8 cellular contexts compared by ENCODE assay signal in genomic region chr1:175023922-175024242, GRCh38. TPM values are rescaled to one million over a fixed set of nuclear protein-coding genes. Genes with fewer than 3 reads are reported as not detected.
DNase-seq lines count a peak whose midpoint lies in the region; ATAC-seq and TF ChIP-seq lines count a peak whose summit lies in the region.
"Not testable (repeated sequence)": the region's sequence is repeated elsewhere in the genome, so short reads cannot be mapped to it uniquely, and the experiment has no call there.

No MANE protein-coding gene starts in this region.

- H3K27ac ChIP-seq in body of pancreas: peak overlapping the region; percentile 62 to 88 (median 82)
- peak overlapping the region; percentile 92 for H3K27ac ChIP-seq in fibroblast of lung (ENCODE audit: insufficient read depth, low read length)
- H3K27ac ChIP-seq in lung (ENCODE audit: low read depth in 1 of 2, low read length in 1 of 2): peak overlapping the region; percentile 52 to 63
- peak overlapping the region; percentile 93 for H3K27ac ChIP-seq in psoas muscle
- peak overlapping the region; percentile 82 for H3K27ac ChIP-seq in upper lobe of right lung

- not testable (repeated sequence) for H3K9me3 ChIP-seq in body of pancreas; fibroblast of lung (ENCODE audit: control insufficient read depth, insufficient read depth, low read depth, low read length); lung (ENCODE audit: control insufficient read depth in 2 of 2, insufficient read depth in 1 of 2, low read length in 1 of 2); psoas muscle; upper lobe of right lung

- not testable (repeated sequence) for DNase-seq in GM12864 (ENCODE audit: low read depth); LNCaP clone FGC (ENCODE audit: low read depth); activated B cell treated with CpG ODN at 0.5 μM for 24 hours; body of pancreas; fibroblast of lung (ENCODE audit: low read depth in 2 of 2); lung (ENCODE audit: low spot score); psoas muscle; upper lobe of right lung

- not testable (repeated sequence) for ATAC-seq in activated B cell treated with CpG ODN at 0.5 μM for 24 hours (ENCODE audit: low read depth); body of pancreas; lung (ENCODE audit: insufficient read depth, low FRiP score); psoas muscle; upper lobe of right lung

- H2AFZ ChIP-seq in fibroblast of lung (ENCODE audit: low read length): peak overlapping the region; percentile 87

- TF ChIP-seq POLR2A in body of pancreas (IDR thresholded peaks at IDR 0.05): not testable (repeated sequence)

- CTCF ChIA-PET in activated B cell treated with CpG ODN at 0.5 μM for 24 hours (lab: Charles Lee): interaction anchor here (1.0 to 1.4 kb wide), 3 partner anchors 8 to 101 kb away, joined by 3 to 5 read pairs (median 4); no protein-coding TSS in a partner anchor

- peaks cover 28% of the 10 kb centered on the region for H3K79me2 ChIP-seq in fibroblast of lung (ENCODE audit: control insufficient read depth, insufficient read depth, low read length)

- 82 to 92% methylated on average over 2 of the region's 2 CpGs for WGBS in body of pancreas, 2 donors
- 96 to 98% methylated on average over 2 of the region's 2 CpGs for WGBS in lung, 2 donors
- WGBS in psoas muscle, 3 donors: 52 to 70% (median 68%) methylated on average over 2 of the region's 2 CpGs

- H3K36me3 Mint-ChIP-seq in activated B cell treated with CpG ODN at 0.5 μM for 24 hours (ENCODE audit: low read depth): peaks cover 24% of the 10 kb centered on the region

- intact Hi-C loops in activated B cell treated with CpG ODN at 0.5 μM for 24 hours (cut with micrococcal nuclease) (loop anchor here (1.0 to 10.0 kb wide), 6 partner anchors 25 to 1547 kb away; partner anchors contain the start of genes CACYBP, COP1, PRDX6 and RC3H1), psoas muscle (cut with DNase I) (loop anchor here (2.0 to 10.0 kb wide), 3 partner anchors 19 to 1191 kb away; partner anchors contain the start of gene KIAA0040 (in 1 of the 2))
- intact Hi-C loops in body of pancreas (cut with DNase I); upper lobe of right lung (cut with DNase I): not testable (repeated sequence)

- not testable (repeated sequence) for TF ChIP-seq CTCF in GM12864 (IDR thresholded peaks at IDR 0.05; ENCODE audit: low read depth, low read length, missing control alignments); LNCaP clone FGC (IDR thresholded peaks at IDR 0.05; ENCODE audit: control insufficient read depth, extremely low read depth, insufficient read depth); activated B cell treated with CpG ODN at 0.5 μM for 24 hours (IDR thresholded peaks at IDR 0.05); body of pancreas (IDR thresholded peaks at IDR 0.05); fibroblast of lung (conservative IDR thresholded peaks at IDR 0.05 in 1 of 2, IDR thresholded peaks at IDR 0.05 in 1 of 2; ENCODE audit: low read depth in 1 of 2, low read length in 2 of 2); lung (IDR thresholded peaks at IDR 0.05; ENCODE audit: control extremely low read depth, extremely low read depth); psoas muscle (IDR thresholded peaks at IDR 0.05); upper lobe of right lung (IDR thresholded peaks at IDR 0.05)

- H3K9ac ChIP-seq in fibroblast of lung (ENCODE audit: insufficient read depth, low read length): not testable (repeated sequence)

- H3K9me3 Mint-ChIP-seq in activated B cell treated with CpG ODN at 0.5 μM for 24 hours: not testable (repeated sequence)

- H3K4me1 Mint-ChIP-seq in activated B cell treated with CpG ODN at 0.5 μM for 24 hours: peaks cover 29% of the 10 kb centered on the region

- H3K4me3 ChIP-seq in GM12864 (ENCODE audit: low read depth, low read length) (peak overlapping the region; percentile 79), LNCaP clone FGC (ENCODE audit: low read depth, low read length) (peak overlapping the region; percentile 80), fibroblast of lung (replicated peaks in 1 of 4; ENCODE audit: control extremely low read depth in 1 of 4, insufficient read depth in 1 of 4, low read depth in 3 of 4, low read length in 4 of 4) (peak overlapping the region; percentile 63 to 100 (median 87)), psoas muscle (peak overlapping the region; percentile 98), upper lobe of right lung (peak overlapping the region; percentile 81)
- H3K4me3 ChIP-seq in body of pancreas, lung: not testable (repeated sequence)

- H3K4me3 Mint-ChIP-seq in activated B cell treated with CpG ODN at 0.5 μM for 24 hours: peak overlapping the region; percentile 95

- not testable (repeated sequence) for H3K36me3 ChIP-seq in body of pancreas (replicated peaks in 1 of 2; ENCODE audit: insufficient read depth in 1 of 2, low read depth in 2 of 2); fibroblast of lung (ENCODE audit: control insufficient read depth, insufficient read depth, low read length); lung (ENCODE audit: control insufficient read depth in 2 of 2, insufficient read depth in 2 of 2, low read length in 2 of 2); upper lobe of right lung
- H3K36me3 ChIP-seq in psoas muscle (ENCODE audit: insufficient read depth in 1 of 2, low read depth in 1 of 2): peaks cover 0 to 16% of the 10 kb centered on the region in 2 donors

- H3K4me1 ChIP-seq in body of pancreas (peaks cover 13% of the 10 kb centered on the region), psoas muscle (peaks cover 11% of the 10 kb centered on the region)
- H3K4me1 ChIP-seq in fibroblast of lung (ENCODE audit: control insufficient read depth, extremely low read depth, insufficient read depth, low read length); lung (ENCODE audit: control insufficient read depth in 2 of 2, insufficient read depth in 2 of 2, low read length in 2 of 2); upper lobe of right lung: not testable (repeated sequence)

- not testable (repeated sequence) for H3K27me3 ChIP-seq in body of pancreas; fibroblast of lung (ENCODE audit: control insufficient read depth, insufficient read depth, low read length); lung (ENCODE audit: control insufficient read depth, insufficient read depth); psoas muscle (ENCODE audit: insufficient read depth in 3 of 3, low read length in 2 of 3); upper lobe of right lung

- peak overlapping the region; percentile 64 for H3K4me2 ChIP-seq in fibroblast of lung (ENCODE audit: extremely low read depth, insufficient read depth, low read length)

- not testable (repeated sequence) for H4K20me1 ChIP-seq in fibroblast of lung (ENCODE audit: control insufficient read depth, extremely low read depth, insufficient read depth, low read length)

- H3K27ac Mint-ChIP-seq in activated B cell treated with CpG ODN at 0.5 μM for 24 hours: peak overlapping the region; percentile 90

- POLR2A ChIA-PET in activated B cell treated with CpG ODN at 0.5 μM for 24 hours (lab: Charles Lee): interaction anchor here (0.6 to 4.0 kb wide), 19 partner anchors 8 to 1547 kb away, joined by 3 to 139 read pairs (median 5); partner anchors contain the start of genes CACYBP, KLHL20, PRDX6 and RC3H1

- H3K27me3 Mint-ChIP-seq in activated B cell treated with CpG ODN at 0.5 μM for 24 hours: not testable (repeated sequence)

RNA-seq across cellular contexts. Expression of gene MRPS14, which starts 0.7 kb away (rescaled TPM):
- total RNA-seq in activated B cell treated with CpG ODN at 0.5 μM for 24 hours: 36.5 and 36.9 TPM in 2 replicates
- total RNA-seq in body of pancreas: 10 to 100 TPM; 10.9 to 15.6 TPM
- 31.3 and 39.5 TPM in 2 replicates for total RNA-seq in fibroblast of lung
- polyA plus RNA-seq in fibroblast of lung: 31.6 and 31.8 TPM in 2 replicates
- polyA plus RNA-seq in fibroblast of lung (2012): 37.0 and 39.8 TPM in 2 replicates
- 1.1 and 10.1 TPM in 2 replicates for polyA minus RNA-seq in fibroblast of lung (ENCODE audit: low replicate concordance)
- 10 to 100 TPM; 24.3 to 39.7 TPM for total RNA-seq in lung
- 10 to 100 TPM; 13.4 to 22.6 TPM for polyA plus RNA-seq in lung
- total RNA-seq in psoas muscle: 10 to 100 TPM; 21.6 to 27.4 (median 24.3) TPM
- 10 to 100 TPM; 21.8 to 40.7 (median 29.6) TPM for polyA plus RNA-seq in psoas muscle
- total RNA-seq in upper lobe of right lung: 28.1 TPM

RNA-seq across cellular contexts. Expression of gene CACYBP, which starts 24.1 kb away (rescaled TPM):
- total RNA-seq in activated B cell treated with CpG ODN at 0.5 μM for 24 hours (90.9 and 98.8 TPM in 2 replicates), body of pancreas (10 to 100 TPM; 43.5 to 86.9 TPM), fibroblast of lung (238 and 543 TPM in 2 replicates), lung (100 to 1,000 TPM in 1 of 2 donors, 10 to 100 TPM in 1; 62.8 to 219 TPM), psoas muscle (100 to 1,000 TPM in 1 of 4 donors, 10 to 100 TPM in 3; 69.4 to 113 (median 77.2) TPM), upper lobe of right lung (70.2 TPM)
- polyA plus RNA-seq in fibroblast of lung (55.6 and 101 TPM in 2 replicates), lung (10 to 100 TPM; 40.6 to 67.3 TPM), psoas muscle (100 to 1,000 TPM in 2 of 3 donors, 10 to 100 TPM in 1; 94.3 to 260 (median 156) TPM)
- 66.7 and 117 TPM in 2 replicates for polyA plus RNA-seq in fibroblast of lung (2012)
- 0.24 and 0.26 TPM in 2 replicates for polyA minus RNA-seq in fibroblast of lung (ENCODE audit: low replicate concordance)

RNA-seq across cellular contexts. Expression of gene TNN, which starts 43.8 kb away (rescaled TPM):
- not detected in 2 replicates for total RNA-seq in activated B cell treated with CpG ODN at 0.5 μM for 24 hours
- total RNA-seq in body of pancreas: under 1 TPM in 1 of 2 donors, not detected in 1; under 0.01 TPM
- total RNA-seq in fibroblast of lung: not detected in 2 replicates
- not detected in 2 replicates for polyA plus RNA-seq in fibroblast of lung
- not detected in 2 replicates for polyA plus RNA-seq in fibroblast of lung (2012)
- not detected in 2 replicates for polyA minus RNA-seq in fibroblast of lung (ENCODE audit: low replicate concordance)
- total RNA-seq in lung: 1 to 10 TPM in 1 of 2 donors, not detected in 1; 1.3 TPM
- under 1 TPM; 0.02 to 0.04 TPM for polyA plus RNA-seq in lung
- not detected for total RNA-seq in psoas muscle
- polyA plus RNA-seq in psoas muscle: under 1 TPM in 2 of 3 donors, not detected in 1; 0.01 TPM
- total RNA-seq in upper lobe of right lung: not detected
